8 cellular contexts compared by ENCODE assay signal in genomic region chr9:99221623-99222415, GRCh38. TPM values are rescaled to one million over a fixed set of nuclear protein-coding genes. Genes with fewer than 3 reads are reported as not detected.
DNase-seq lines count a peak whose midpoint lies in the region; ATAC-seq and TF ChIP-seq lines count a peak whose summit lies in the region.

ALG2 (minus strand) TSS chr9:99221942; CDS start chr9:99221894, 48 bp downstream.
SEC61B (plus strand) TSS chr9:99222282; CDS start chr9:99222364, 82 bp downstream.

- no peaks in the 10 kb centered on the region for H3K9me3 ChIP-seq in aorta (ENCODE audit: control insufficient read depth, low read length)

- peak; percentile 93 for ATAC-seq in GM18505 (IDR thresholded peaks at IDR 0.05; ENCODE audit: unreplicated experiment)
- ATAC-seq in HG02973 (IDR thresholded peaks at IDR 0.05; ENCODE audit: unreplicated experiment) = peak; percentile 80
- ATAC-seq in aorta (ENCODE audit: low FRiP score) = peak; percentile 99

- peaks cover 5% of the 10 kb centered on the region for H3K36me3 ChIP-seq in rectal smooth muscle tissue (ENCODE audit: control insufficient read depth, insufficient read depth, low read length)
- peaks cover 0 to 7% of the 10 kb centered on the region in 2 donors for H3K36me3 ChIP-seq in aorta (ENCODE audit: control insufficient read depth in 1 of 2, insufficient read depth in 2 of 2, low read length in 1 of 2)

- in situ Hi-C loops in astrocyte of the cerebellum (cut with HindIII; ENCODE audit: low sequenced_read_pairs) = no loop called here

- TF ChIP-seq POLR2A in GM18505 (IDR thresholded peaks at IDR 0.05; ENCODE audit: borderline replicate concordance, extremely low read depth, insufficient read depth, insufficient read length) = peak; percentile 97

- no peaks in the 10 kb centered on the region for H3K27me3 ChIP-seq in rectal smooth muscle tissue (ENCODE audit: control insufficient read depth, insufficient read depth, low read length)
- H3K27me3 ChIP-seq in aorta (ENCODE audit: control insufficient read depth in 1 of 2, insufficient read depth in 2 of 2, low read length in 1 of 2) = no peaks in the 10 kb centered on the region

- H3K27ac ChIP-seq in rectal smooth muscle tissue (ENCODE audit: low read depth, low read length) = peak within 1 kb of the TSS; percentile 92
- H3K27ac ChIP-seq in aorta (ENCODE audit: low read depth in 1 of 2, low read length in 2 of 2) = peak within 1 kb of the TSS; percentile 31 to 79

- WGBS in aorta, 2 donors = 0 to 1% methylated on average over 67 to 69 of the region's 69 CpGs

- intact Hi-C loops in aorta (cut with DNase I) = loop anchor here in 1 of 2 donors (5.0 kb wide), 1 partner anchor 685 kb away; the partner anchor contains the start of gene STX17

- TF ChIP-seq CTCF in astrocyte of the cerebellum (IDR thresholded peaks at IDR 0.05; ENCODE audit: low read depth, low read length, missing control alignments) = no peak

- H3K4me3 ChIP-seq in astrocyte of the cerebellum (ENCODE audit: low read depth, low read length) (peak within 1 kb of the TSS; percentile 95), rectal smooth muscle tissue (ENCODE audit: low read length) (peak within 1 kb of the TSS; percentile 85), aorta (ENCODE audit: low read length in 2 of 2) (peak within 1 kb of the TSS; percentile 68 to 90)

- peak within 1 kb of the TSS; percentile 78 for H3K9ac ChIP-seq in rectal smooth muscle tissue (ENCODE audit: low read length)

- H3K4me1 ChIP-seq in rectal smooth muscle tissue (ENCODE audit: control insufficient read depth, insufficient read depth, low read length) (peaks cover 12% of the 10 kb centered on the region), aorta (ENCODE audit: control insufficient read depth in 1 of 2, insufficient read depth in 2 of 2, low read length in 2 of 2) (peaks cover 0 to 3% of the 10 kb centered on the region in 2 donors)

- peak; percentile 91 for DNase-seq in NCI-H2029 (lab: John Stamatoyannopoulos, UW)
- DNase-seq in T-helper 22 cell (ENCODE audit: low read depth) = peak; percentile 87
- DNase-seq in astrocyte of the cerebellum (ENCODE audit: low read depth) = peak; percentile 88
- peak; percentile 97 for DNase-seq in hepatic stellate cell (ENCODE audit: low spot score)
- peak; percentile 96 to 98 for DNase-seq in aorta

RNA-seq across cellular contexts. Expression of gene ALG2, which starts in this region (rescaled TPM):
- 10 to 100 TPM; 22.2 to 24.1 TPM for total RNA-seq in aorta
- 10 to 100 TPM; 15.4 to 16.2 TPM for polyA plus RNA-seq in aorta

RNA-seq across cellular contexts. Expression of gene SEC61B, which starts in this region (rescaled TPM):
- total RNA-seq in aorta = 100 to 1,000 TPM in 1 of 2 donors, 10 to 100 TPM in 1; 95.0 to 111 TPM
- polyA plus RNA-seq in aorta = 100 to 1,000 TPM; 201 to 288 TPM

Comparison
In these comparisons a context has a peak if more than half of its experiments do, and no peak if none do; other contexts are left out.
1. Peak in every context shown above with its lines: DNase-seq, ATAC-seq, H3K4me3 ChIP-seq and H3K27ac ChIP-seq.